Comparison of ENCODE assay signal across 12 cellular contexts in genomic region chr3:188950006-188950405, GRCh38.
DNase-seq lines count a peak whose midpoint lies in the region; ATAC-seq and TF ChIP-seq lines count a peak whose summit lies in the region.
"Had no signal": no experiment of that assay in that cellular context is flagged by ENCODE, and none has a peak within 500 bp of the region (broad histone marks: within the 10 kb centered on the region; RNA-seq: fewer than 3 reads in every experiment).

No MANE protein-coding gene starts in this region.

- H3K9me3 Mint-ChIP-seq in activated T-cell treated with anti-CD3 and anti-CD28 coated beads, Interleukin-2, amount 50 U/mL, for 24 hours = no peaks in the 10 kb centered on the region
- H3K9me3 Mint-ChIP-seq in activated T-cell treated with anti-CD3 and anti-CD28 coated beads, Interleukin-2, amount 50 U/mL, for 4 hours = no peaks in the 10 kb centered on the region
- no peaks in the 10 kb centered on the region for H3K9me3 Mint-ChIP-seq in endodermal cell
- H3K9me3 Mint-ChIP-seq: naive thymus-derived CD8-positive, alpha-beta T cell; stimulated activated effector memory CD8-positive, alpha-beta T cell treated with anti-CD3 and anti-CD28 coated beads, Interleukin-12 subunit alpha, Interleukin-12 subunit beta, amount 100 ng/mL, for 72 hours had no signal

- peak overlapping the region; percentile 95 to 99 (median 99) for H3K27ac ChIP-seq in adrenal gland
- H3K27ac ChIP-seq in muscle layer of colon (ENCODE audit: low read depth, low read length) = peak overlapping the region; percentile 29
- peak overlapping the region; percentile 13 to 98 (median 96) for H3K27ac ChIP-seq in thyroid gland
- H3K27ac ChIP-seq in endodermal cell (ENCODE audit: low read depth, low read length) = no peak overlapping the region

- no peak for TF ChIP-seq POLR2A in adrenal gland (IDR thresholded peaks at IDR 0.05)
- no peak for TF ChIP-seq POLR2A in thyroid gland (IDR thresholded peaks at IDR 0.05)

- H3K9ac ChIP-seq in muscle layer of colon (ENCODE audit: low read length) = no peak overlapping the region
- H3K9ac ChIP-seq in endodermal cell (ENCODE audit: extremely low read depth, low read length, poor library complexity, severe bottlenecking) = no peak overlapping the region

- no peak overlapping the region for H3K4me3 ChIP-seq in adrenal gland
- H3K4me3 ChIP-seq in muscle layer of colon (ENCODE audit: low read depth in 1 of 2, low read length in 2 of 2) = no peak overlapping the region
- H3K4me3 ChIP-seq in thyroid gland (replicated peaks in 1 of 3) = no peak overlapping the region
- no peak overlapping the region for H3K4me3 ChIP-seq in endodermal cell (ENCODE audit: low read length)

- no peaks in the 10 kb centered on the region for H3K36me3 Mint-ChIP-seq in activated T-cell treated with anti-CD3 and anti-CD28 coated beads, Interleukin-2, amount 50 U/mL, for 24 hours (ENCODE audit: low read depth)
- H3K36me3 Mint-ChIP-seq in activated T-cell treated with anti-CD3 and anti-CD28 coated beads, Interleukin-2, amount 50 U/mL, for 4 hours (ENCODE audit: insufficient read depth) = no peaks in the 10 kb centered on the region
- no peaks in the 10 kb centered on the region for H3K36me3 Mint-ChIP-seq in endodermal cell (ENCODE audit: low read depth)
- H3K36me3 Mint-ChIP-seq: naive thymus-derived CD8-positive, alpha-beta T cell; stimulated activated effector memory CD8-positive, alpha-beta T cell treated with anti-CD3 and anti-CD28 coated beads, Interleukin-12 subunit alpha, Interleukin-12 subunit beta, amount 100 ng/mL, for 72 hours had no signal

- H3K9me3 ChIP-seq in adrenal gland (replicated peaks in 1 of 3) (no peaks in the 10 kb centered on the region), muscle layer of colon (ENCODE audit: low read length) (no peaks in the 10 kb centered on the region), thyroid gland (no peaks in the 10 kb centered on the region), endodermal cell (ENCODE audit: control insufficient read depth, low read length) (no peaks in the 10 kb centered on the region)

- H3K4me1 ChIP-seq in adrenal gland (replicated peaks in 1 of 2) (peaks cover 43 to 58% of the 10 kb centered on the region in 2 donors), muscle layer of colon (ENCODE audit: insufficient read depth, low read length) (peaks cover 47% of the 10 kb centered on the region), thyroid gland (peaks cover 35 to 50% of the 10 kb centered on the region in 2 donors), endodermal cell (ENCODE audit: control insufficient read depth, insufficient read depth, low read length) (no peaks in the 10 kb centered on the region)

- intact Hi-C loops in adrenal gland (cut with DNase I) (loop anchor here in 1 of 2 donors (5.0 kb wide), 1 partner anchor 1208 kb away; no protein-coding TSS in a partner anchor), thyroid gland (cut with DNase I) (no loop called here)

- peaks cover 14% of the 10 kb centered on the region for H3K27me3 Mint-ChIP-seq in activated T-cell treated with anti-CD3 and anti-CD28 coated beads, Interleukin-2, amount 50 U/mL, for 24 hours
- H3K27me3 Mint-ChIP-seq in activated T-cell treated with anti-CD3 and anti-CD28 coated beads, Interleukin-2, amount 50 U/mL, for 4 hours (ENCODE audit: low read depth) = peaks cover 5% of the 10 kb centered on the region
- peaks cover 38% of the 10 kb centered on the region for H3K27me3 Mint-ChIP-seq in endodermal cell (ENCODE audit: insufficient read depth)

- H3K4me1 Mint-ChIP-seq in activated T-cell treated with anti-CD3 and anti-CD28 coated beads, Interleukin-2, amount 50 U/mL, for 24 hours (ENCODE audit: low read depth) = peaks cover 70% of the 10 kb centered on the region
- H3K4me1 Mint-ChIP-seq in activated T-cell treated with anti-CD3 and anti-CD28 coated beads, Interleukin-2, amount 50 U/mL, for 4 hours (ENCODE audit: low read depth) = peaks cover 16% of the 10 kb centered on the region
- H3K4me1 Mint-ChIP-seq in endodermal cell = peaks cover 7% of the 10 kb centered on the region

- no peaks in the 10 kb centered on the region for H3K27me3 ChIP-seq in adrenal gland
- no peaks in the 10 kb centered on the region for H3K27me3 ChIP-seq in muscle layer of colon (ENCODE audit: control insufficient read depth in 1 of 2, insufficient read depth in 2 of 2, low read length in 2 of 2)
- H3K27me3 ChIP-seq in thyroid gland = no peaks in the 10 kb centered on the region
- H3K27me3 ChIP-seq in endodermal cell (ENCODE audit: control insufficient read depth, insufficient read depth, low read length, poor library complexity, severe bottlenecking) = peaks cover 19% of the 10 kb centered on the region

- DNase-seq in activated T-cell treated with anti-CD3 and anti-CD28 coated beads, Interleukin-2, amount 50 U/mL, for 24 hours = no peak
- no peak for DNase-seq in activated T-cell treated with anti-CD3 and anti-CD28 coated beads, Interleukin-2, amount 50 U/mL, for 4 hours
- no peak for DNase-seq in adrenal gland
- no peak for DNase-seq in thyroid gland
- no peak for DNase-seq in activated T-cell treated with anti-CD3 and anti-CD28 coated beads, Interleukin-2, amount 50 U/mL, for 1 hour
- no peak for DNase-seq in NCI-H2196 (lab: John Stamatoyannopoulos, UW; ENCODE audit: unreplicated experiment)
- DNase-seq in endodermal cell = no peak
- DNase-seq: erythroblast; naive thymus-derived CD8-positive, alpha-beta T cell; NCI-H1092 treated with DMSO at 0.1 percent for 48 hours had no signal

- ATAC-seq in activated T-cell treated with anti-CD3 and anti-CD28 coated beads, Interleukin-2, amount 50 U/mL, for 4 hours = no peak
- ATAC-seq: naive thymus-derived CD8-positive, alpha-beta T cell; stimulated activated effector memory CD8-positive, alpha-beta T cell treated with anti-CD3 and anti-CD28 coated beads, Interleukin-12 subunit alpha, Interleukin-12 subunit beta, amount 100 ng/mL, for 72 hours had no signal

- 71 to 94% (median 78%) methylated on average over 1 of the region's 1 CpG for WGBS in adrenal gland, 4 donors
- 97% methylated on average over 1 of the region's 1 CpG for WGBS in thyroid gland, 2 donors
- WGBS in endodermal cell (ENCODE audit: insufficient coverage in 1 of 2, insufficient read length in 1 of 2), 2 experiments = 100% methylated on average over 1 of the region's 1 CpG

- no peak overlapping the region for H3K4me3 Mint-ChIP-seq in activated T-cell treated with anti-CD3 and anti-CD28 coated beads, Interleukin-2, amount 50 U/mL, for 24 hours
- H3K4me3 Mint-ChIP-seq in activated T-cell treated with anti-CD3 and anti-CD28 coated beads, Interleukin-2, amount 50 U/mL, for 4 hours = no peak overlapping the region
- H3K4me3 Mint-ChIP-seq in endodermal cell = no peak overlapping the region
- H3K4me3 Mint-ChIP-seq: naive thymus-derived CD8-positive, alpha-beta T cell had no signal

- no peaks in the 10 kb centered on the region for H3K36me3 ChIP-seq in adrenal gland (replicated peaks in 1 of 2)
- no peaks in the 10 kb centered on the region for H3K36me3 ChIP-seq in muscle layer of colon (ENCODE audit: insufficient read depth, low read length)
- H3K36me3 ChIP-seq in thyroid gland = no peaks in the 10 kb centered on the region
- H3K36me3 ChIP-seq in endodermal cell (ENCODE audit: control insufficient read depth, insufficient read depth, low read length) = no peaks in the 10 kb centered on the region

- peak overlapping the region; percentile 92 for H3K27ac Mint-ChIP-seq in activated T-cell treated with anti-CD3 and anti-CD28 coated beads, Interleukin-2, amount 50 U/mL, for 24 hours
- H3K27ac Mint-ChIP-seq in endodermal cell = no peak overlapping the region
- H3K27ac Mint-ChIP-seq: naive thymus-derived CD8-positive, alpha-beta T cell had no signal

- TF ChIP-seq CTCF in adrenal gland (IDR thresholded peaks at IDR 0.05) (no peak), thyroid gland (IDR thresholded peaks at IDR 0.05) (no peak), endodermal cell (conservative IDR thresholded peaks at IDR 0.05) (no peak)
